ENCODE assay signal across 1 cellular context in the genomic region with DNA sequence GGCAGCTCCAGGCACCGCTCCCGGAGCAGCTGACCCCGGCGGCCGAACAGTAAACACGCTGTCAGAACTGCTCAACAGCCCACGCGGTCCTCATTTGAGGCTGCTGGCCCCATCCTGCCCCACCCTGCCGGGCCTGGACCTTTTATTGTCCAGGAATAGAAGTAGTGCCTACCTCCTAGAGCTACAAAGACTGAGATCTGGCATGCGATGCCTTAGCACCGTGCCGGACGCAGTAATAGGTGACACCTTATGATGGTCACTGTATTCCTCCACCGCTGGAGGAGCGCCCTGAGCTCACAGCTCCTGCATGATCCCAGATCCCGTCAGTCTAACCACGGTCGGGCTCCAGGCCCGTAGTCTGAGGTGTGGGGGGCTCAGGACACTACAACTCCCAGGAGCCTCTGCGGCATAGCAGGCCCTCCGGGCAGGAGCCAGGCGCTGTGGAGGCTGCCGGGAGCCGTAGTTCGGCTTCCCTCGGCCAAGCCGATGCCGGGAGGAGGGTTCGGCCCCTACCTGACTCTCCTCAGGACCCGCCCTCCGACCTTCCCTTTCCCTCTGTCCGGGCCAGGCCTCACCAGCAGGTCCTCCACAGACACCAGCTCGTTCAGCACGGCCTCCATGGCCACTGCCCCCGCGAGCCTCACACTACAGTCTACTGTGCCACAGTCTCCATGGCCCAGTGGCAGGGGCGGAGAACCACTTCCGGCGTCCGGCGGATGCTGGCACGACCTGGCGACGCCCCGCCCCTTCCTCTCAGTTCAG.
TF ChIP-seq lines count a peak whose summit lies in the region.

A gene (minus strand): TSS at position 697 of the 762 bp plus-strand sequence. CDS start 77 bp downstream, at position 620.

TF ChIP-seq in K562, 482 proteins besides CTCF, POLR2A, EP300 and RAD21 (continued from another document and continues in another):
- TF ChIP-seq ZNF79 (CRISPR knock-in tag; IDR thresholded peaks at IDR 0.05; ENCODE audit: low read depth) (no peak), MEF2A (IDR thresholded peaks at IDR 0.05; ENCODE audit: control insufficient read depth, low read depth, low read length) (no peak), ZNF699 (CRISPR knock-in tag; IDR thresholded peaks at IDR 0.05; ENCODE audit: insufficient replicate concordance) (no peak), SMAD3 (CRISPR knock-in tag; conservative IDR thresholded peaks at IDR 0.05) (no peak; the same call in none of the 2 replicates), PTBP1 (IDR thresholded peaks at IDR 0.05; ENCODE audit: low read depth, low read length) (no peak), MAFG (tag; conservative IDR thresholded peaks at IDR 0.05) (no peak), SNRNP70 (optimal IDR thresholded peaks at IDR 0.05; ENCODE audit: low read depth, low read length) (no peak), GABPA (tag; conservative IDR thresholded peaks at IDR 0.05; ENCODE audit: low read depth) (peak; percentile 98), MED1 (CRISPR knock-in tag; IDR thresholded peaks at IDR 0.05; ENCODE audit: borderline replicate concordance) (no peak), KLF1 (tag; IDR thresholded peaks at IDR 0.05) (peak; percentile 54), KLF13 (tag; IDR thresholded peaks at IDR 0.05; ENCODE audit: borderline replicate concordance, low read depth) (peak; percentile 25), SUPT5H (IDR thresholded peaks at IDR 0.05) (peak; percentile 96), EGR1 (conservative IDR thresholded peaks at IDR 0.05) (peak; percentile 64), CXXC5 (CRISPR knock-in tag; IDR thresholded peaks at IDR 0.05) (peak; percentile 0), SMARCC2 (IDR thresholded peaks at IDR 0.05; ENCODE audit: low read depth) (no peak), FOXA3 (CRISPR knock-in tag; conservative IDR thresholded peaks at IDR 0.05 in 1 of 2, IDR thresholded peaks at IDR 0.05 in 1 of 2) (peak; percentile 79 to 92), FOXK2 (conservative IDR thresholded peaks at IDR 0.05 in 1 of 2, IDR thresholded peaks at IDR 0.05 in 1 of 2; ENCODE audit: low read depth in 2 of 2) (peak; percentile 99 to 100), PHB2 (IDR thresholded peaks at IDR 0.05; ENCODE audit: low read depth) (no peak), HDGF (IDR thresholded peaks at IDR 0.05) (peak; percentile 48; the same call in 1 of the 2 replicates), TRIM28 (IDR thresholded peaks at IDR 0.05) (peak; percentile 20; the same call in 1 of the 2 replicates), GATA2 (CRISPR knock-in tag; IDR thresholded peaks at IDR 0.05) (0 out of 2 replicates have a peak, but pooled peaks have one; percentile 5), ETV1 (tag; conservative IDR thresholded peaks at IDR 0.05; ENCODE audit: low read depth) (peak; percentile 90), RBFOX2 (IDR thresholded peaks at IDR 0.05; ENCODE audit: low read depth, low read length) (peak; percentile 94), CTBP1 (IDR thresholded peaks at IDR 0.05; ENCODE audit: borderline replicate concordance) (peak; percentile 49), HIVEP1 (CRISPR knock-in tag; IDR thresholded peaks at IDR 0.05) (no peak), ERF (CRISPR knock-in tag; IDR thresholded peaks at IDR 0.05) (peak; percentile 54), KAT8 (IDR thresholded peaks at IDR 0.05; ENCODE audit: low read depth) (no peak), SMAD4 (CRISPR knock-in tag; conservative IDR thresholded peaks at IDR 0.05) (no peak), SRSF9 (IDR thresholded peaks at IDR 0.05; ENCODE audit: borderline replicate concordance, low read depth, low read length) (no peak), TGIF2 (CRISPR knock-in tag; IDR thresholded peaks at IDR 0.05) (peak; percentile 39; the same call in 1 of the 2 replicates)
- TF ChIP-seq, protein P1, sequence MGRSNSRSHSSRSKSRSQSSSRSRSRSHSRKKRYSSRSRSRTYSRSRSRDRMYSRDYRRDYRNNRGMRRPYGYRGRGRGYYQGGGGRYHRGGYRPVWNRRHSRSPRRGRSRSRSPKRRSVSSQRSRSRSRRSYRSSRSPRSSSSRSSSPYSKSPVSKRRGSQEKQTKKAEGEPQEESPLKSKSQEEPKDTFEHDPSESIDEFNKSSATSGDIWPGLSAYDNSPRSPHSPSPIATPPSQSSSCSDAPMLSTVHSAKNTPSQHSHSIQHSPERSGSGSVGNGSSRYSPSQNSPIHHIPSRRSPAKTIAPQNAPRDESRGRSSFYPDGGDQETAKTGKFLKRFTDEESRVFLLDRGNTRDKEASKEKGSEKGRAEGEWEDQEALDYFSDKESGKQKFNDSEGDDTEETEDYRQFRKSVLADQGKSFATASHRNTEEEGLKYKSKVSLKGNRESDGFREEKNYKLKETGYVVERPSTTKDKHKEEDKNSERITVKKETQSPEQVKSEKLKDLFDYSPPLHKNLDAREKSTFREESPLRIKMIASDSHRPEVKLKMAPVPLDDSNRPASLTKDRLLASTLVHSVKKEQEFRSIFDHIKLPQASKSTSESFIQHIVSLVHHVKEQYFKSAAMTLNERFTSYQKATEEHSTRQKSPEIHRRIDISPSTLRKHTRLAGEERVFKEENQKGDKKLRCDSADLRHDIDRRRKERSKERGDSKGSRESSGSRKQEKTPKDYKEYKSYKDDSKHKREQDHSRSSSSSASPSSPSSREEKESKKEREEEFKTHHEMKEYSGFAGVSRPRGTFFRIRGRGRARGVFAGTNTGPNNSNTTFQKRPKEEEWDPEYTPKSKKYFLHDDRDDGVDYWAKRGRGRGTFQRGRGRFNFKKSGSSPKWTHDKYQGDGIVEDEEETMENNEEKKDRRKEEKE (IDR thresholded peaks at IDR 0.05; ENCODE audit: borderline replicate concordance in 1 of 2, control insufficient read depth in 1 of 2, low read depth in 2 of 2, low read length in 1 of 2), result peak in 1 of 2 experiments; percentile 50; a peak in 1 of 4 replicates
- TF ChIP-seq, protein P2, sequence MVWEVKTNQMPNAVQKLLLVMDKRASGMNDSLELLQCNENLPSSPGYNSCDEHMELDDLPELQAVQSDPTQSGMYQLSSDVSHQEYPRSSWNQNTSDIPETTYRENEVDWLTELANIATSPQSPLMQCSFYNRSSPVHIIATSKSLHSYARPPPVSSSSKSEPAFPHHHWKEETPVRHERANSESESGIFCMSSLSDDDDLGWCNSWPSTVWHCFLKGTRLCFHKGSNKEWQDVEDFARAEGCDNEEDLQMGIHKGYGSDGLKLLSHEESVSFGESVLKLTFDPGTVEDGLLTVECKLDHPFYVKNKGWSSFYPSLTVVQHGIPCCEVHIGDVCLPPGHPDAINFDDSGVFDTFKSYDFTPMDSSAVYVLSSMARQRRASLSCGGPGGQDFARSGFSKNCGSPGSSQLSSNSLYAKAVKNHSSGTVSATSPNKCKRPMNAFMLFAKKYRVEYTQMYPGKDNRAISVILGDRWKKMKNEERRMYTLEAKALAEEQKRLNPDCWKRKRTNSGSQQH (CRISPR knock-in tag; IDR thresholded peaks at IDR 0.05), result peak; percentile 25; the same call in 1 of the 2 replicates
- TF ChIP-seq, protein P3, sequence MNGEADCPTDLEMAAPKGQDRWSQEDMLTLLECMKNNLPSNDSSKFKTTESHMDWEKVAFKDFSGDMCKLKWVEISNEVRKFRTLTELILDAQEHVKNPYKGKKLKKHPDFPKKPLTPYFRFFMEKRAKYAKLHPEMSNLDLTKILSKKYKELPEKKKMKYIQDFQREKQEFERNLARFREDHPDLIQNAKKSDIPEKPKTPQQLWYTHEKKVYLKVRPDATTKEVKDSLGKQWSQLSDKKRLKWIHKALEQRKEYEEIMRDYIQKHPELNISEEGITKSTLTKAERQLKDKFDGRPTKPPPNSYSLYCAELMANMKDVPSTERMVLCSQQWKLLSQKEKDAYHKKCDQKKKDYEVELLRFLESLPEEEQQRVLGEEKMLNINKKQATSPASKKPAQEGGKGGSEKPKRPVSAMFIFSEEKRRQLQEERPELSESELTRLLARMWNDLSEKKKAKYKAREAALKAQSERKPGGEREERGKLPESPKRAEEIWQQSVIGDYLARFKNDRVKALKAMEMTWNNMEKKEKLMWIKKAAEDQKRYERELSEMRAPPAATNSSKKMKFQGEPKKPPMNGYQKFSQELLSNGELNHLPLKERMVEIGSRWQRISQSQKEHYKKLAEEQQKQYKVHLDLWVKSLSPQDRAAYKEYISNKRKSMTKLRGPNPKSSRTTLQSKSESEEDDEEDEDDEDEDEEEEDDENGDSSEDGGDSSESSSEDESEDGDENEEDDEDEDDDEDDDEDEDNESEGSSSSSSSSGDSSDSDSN (IDR thresholded peaks at IDR 0.05; ENCODE audit: borderline replicate concordance in 1 of 2, low read depth in 2 of 2, low read length in 2 of 2), result 0 out of 4 replicates have a peak, but pooled peaks of 1 of the 2 experiments have one; percentile 81
- TF ChIP-seq, protein P4, sequence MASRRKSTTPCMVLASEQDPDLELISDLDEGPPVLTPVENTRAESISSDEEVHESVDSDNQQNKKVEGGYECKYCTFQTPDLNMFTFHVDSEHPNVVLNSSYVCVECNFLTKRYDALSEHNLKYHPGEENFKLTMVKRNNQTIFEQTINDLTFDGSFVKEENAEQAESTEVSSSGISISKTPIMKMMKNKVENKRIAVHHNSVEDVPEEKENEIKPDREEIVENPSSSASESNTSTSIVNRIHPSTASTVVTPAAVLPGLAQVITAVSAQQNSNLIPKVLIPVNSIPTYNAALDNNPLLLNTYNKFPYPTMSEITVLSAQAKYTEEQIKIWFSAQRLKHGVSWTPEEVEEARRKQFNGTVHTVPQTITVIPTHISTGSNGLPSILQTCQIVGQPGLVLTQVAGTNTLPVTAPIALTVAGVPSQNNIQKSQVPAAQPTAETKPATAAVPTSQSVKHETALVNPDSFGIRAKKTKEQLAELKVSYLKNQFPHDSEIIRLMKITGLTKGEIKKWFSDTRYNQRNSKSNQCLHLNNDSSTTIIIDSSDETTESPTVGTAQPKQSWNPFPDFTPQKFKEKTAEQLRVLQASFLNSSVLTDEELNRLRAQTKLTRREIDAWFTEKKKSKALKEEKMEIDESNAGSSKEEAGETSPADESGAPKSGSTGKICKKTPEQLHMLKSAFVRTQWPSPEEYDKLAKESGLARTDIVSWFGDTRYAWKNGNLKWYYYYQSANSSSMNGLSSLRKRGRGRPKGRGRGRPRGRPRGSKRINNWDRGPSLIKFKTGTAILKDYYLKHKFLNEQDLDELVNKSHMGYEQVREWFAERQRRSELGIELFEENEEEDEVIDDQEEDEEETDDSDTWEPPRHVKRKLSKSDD (conservative IDR thresholded peaks at IDR 0.05; ENCODE audit: low read length), result no peak
- TF ChIP-seq, protein P5, sequence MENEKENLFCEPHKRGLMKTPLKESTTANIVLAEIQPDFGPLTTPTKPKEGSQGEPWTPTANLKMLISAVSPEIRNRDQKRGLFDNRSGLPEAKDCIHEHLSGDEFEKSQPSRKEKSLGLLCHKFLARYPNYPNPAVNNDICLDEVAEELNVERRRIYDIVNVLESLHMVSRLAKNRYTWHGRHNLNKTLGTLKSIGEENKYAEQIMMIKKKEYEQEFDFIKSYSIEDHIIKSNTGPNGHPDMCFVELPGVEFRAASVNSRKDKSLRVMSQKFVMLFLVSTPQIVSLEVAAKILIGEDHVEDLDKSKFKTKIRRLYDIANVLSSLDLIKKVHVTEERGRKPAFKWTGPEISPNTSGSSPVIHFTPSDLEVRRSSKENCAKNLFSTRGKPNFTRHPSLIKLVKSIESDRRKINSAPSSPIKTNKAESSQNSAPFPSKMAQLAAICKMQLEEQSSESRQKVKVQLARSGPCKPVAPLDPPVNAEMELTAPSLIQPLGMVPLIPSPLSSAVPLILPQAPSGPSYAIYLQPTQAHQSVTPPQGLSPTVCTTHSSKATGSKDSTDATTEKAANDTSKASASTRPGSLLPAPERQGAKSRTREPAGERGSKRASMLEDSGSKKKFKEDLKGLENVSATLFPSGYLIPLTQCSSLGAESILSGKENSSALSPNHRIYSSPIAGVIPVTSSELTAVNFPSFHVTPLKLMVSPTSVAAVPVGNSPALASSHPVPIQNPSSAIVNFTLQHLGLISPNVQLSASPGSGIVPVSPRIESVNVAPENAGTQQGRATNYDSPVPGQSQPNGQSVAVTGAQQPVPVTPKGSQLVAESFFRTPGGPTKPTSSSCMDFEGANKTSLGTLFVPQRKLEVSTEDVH (IDR thresholded peaks at IDR 0.05; ENCODE audit: low read depth, partially characterized antibody), result peak; percentile 88
- TF ChIP-seq, protein P6, sequence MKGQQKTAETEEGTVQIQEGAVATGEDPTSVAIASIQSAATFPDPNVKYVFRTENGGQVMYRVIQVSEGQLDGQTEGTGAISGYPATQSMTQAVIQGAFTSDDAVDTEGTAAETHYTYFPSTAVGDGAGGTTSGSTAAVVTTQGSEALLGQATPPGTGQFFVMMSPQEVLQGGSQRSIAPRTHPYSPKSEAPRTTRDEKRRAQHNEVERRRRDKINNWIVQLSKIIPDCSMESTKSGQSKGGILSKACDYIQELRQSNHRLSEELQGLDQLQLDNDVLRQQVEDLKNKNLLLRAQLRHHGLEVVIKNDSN (CRISPR knock-in tag; IDR thresholded peaks at IDR 0.05), result peak; percentile 74
- TF ChIP-seq, protein P7, sequence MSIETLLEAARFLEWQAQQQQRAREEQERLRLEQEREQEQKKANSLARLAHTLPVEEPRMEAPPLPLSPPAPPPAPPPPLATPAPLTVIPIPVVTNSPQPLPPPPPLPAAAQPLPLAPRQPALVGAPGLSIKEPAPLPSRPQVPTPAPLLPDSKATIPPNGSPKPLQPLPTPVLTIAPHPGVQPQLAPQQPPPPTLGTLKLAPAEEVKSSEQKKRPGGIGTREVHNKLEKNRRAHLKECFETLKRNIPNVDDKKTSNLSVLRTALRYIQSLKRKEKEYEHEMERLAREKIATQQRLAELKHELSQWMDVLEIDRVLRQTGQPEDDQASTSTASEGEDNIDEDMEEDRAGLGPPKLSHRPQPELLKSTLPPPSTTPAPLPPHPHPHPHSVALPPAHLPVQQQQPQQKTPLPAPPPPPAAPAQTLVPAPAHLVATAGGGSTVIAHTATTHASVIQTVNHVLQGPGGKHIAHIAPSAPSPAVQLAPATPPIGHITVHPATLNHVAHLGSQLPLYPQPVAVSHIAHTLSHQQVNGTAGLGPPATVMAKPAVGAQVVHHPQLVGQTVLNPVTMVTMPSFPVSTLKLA (conservative IDR thresholded peaks at IDR 0.05), result peak; percentile 93 to 97
- TF ChIP-seq, protein P8, sequence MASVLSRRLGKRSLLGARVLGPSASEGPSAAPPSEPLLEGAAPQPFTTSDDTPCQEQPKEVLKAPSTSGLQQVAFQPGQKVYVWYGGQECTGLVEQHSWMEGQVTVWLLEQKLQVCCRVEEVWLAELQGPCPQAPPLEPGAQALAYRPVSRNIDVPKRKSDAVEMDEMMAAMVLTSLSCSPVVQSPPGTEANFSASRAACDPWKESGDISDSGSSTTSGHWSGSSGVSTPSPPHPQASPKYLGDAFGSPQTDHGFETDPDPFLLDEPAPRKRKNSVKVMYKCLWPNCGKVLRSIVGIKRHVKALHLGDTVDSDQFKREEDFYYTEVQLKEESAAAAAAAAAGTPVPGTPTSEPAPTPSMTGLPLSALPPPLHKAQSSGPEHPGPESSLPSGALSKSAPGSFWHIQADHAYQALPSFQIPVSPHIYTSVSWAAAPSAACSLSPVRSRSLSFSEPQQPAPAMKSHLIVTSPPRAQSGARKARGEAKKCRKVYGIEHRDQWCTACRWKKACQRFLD (CRISPR knock-in tag; IDR thresholded peaks at IDR 0.05), result peak; percentile 76; the same call in 1 of the 2 replicates
